Comparison of ENCODE assay signal across 8 cellular contexts in the genomic region with DNA sequence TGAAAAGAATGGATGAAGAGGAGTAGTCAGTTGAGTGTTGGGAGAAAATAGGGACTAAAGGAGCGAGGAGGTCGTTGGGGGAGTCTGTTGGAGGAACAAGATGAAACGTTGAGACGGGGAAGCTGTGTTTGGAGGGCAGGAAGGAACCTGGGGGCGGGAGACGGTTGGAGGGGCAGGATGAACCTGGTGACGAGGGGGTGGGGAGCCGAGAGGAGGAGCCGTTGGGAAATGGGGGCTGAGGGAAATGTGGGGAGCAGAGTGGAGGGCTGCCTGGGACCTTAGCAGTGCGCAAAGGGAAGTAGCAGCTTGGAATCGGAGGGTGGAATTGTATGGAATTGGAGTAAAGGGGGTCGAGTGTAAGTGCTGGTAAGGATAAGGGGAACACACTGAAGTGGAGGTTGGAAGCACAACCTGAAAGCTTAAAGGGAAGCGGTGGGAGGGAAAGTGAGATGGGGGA. TPM values are rescaled to one million over a fixed set of nuclear protein-coding genes. Genes with fewer than 3 reads are reported as not detected.
DNase-seq lines count a peak whose midpoint lies in the region; ATAC-seq and TF ChIP-seq lines count a peak whose summit lies in the region.

No MANE protein-coding gene starts in this region.

- H3K4me1 ChIP-seq in lung (ENCODE audit: control insufficient read depth in 2 of 2, insufficient read depth in 2 of 2, low read length in 2 of 2): peaks cover 0 to 4% of the 10 kb centered on the region in 2 donors

- TF ChIP-seq CTCF in VCaP (conservative IDR thresholded peaks at IDR 0.05): no peak
- no peak for TF ChIP-seq CTCF in lung (IDR thresholded peaks at IDR 0.05; ENCODE audit: control extremely low read depth, extremely low read depth)

- DNase-seq in COLO668 (lab: John Stamatoyannopoulos, UW; ENCODE audit: unreplicated experiment) (peak; percentile 35), HuH-7 (ENCODE audit: low spot score) (peak; percentile 5), ecto neural progenitor cell (ENCODE audit: low spot score) (peak; percentile 63), lung (ENCODE audit: low spot score) (peak; percentile 29)
- DNase-seq in stimulated activated naive CD8-positive, alpha-beta T cell treated with anti-CD3 and anti-CD28 coated beads, Interleukin-15, Interleukin-2, amounts not matched to agents 100 U/mL and 50 U/mL, for 24 hours: peak; percentile 54

- H3K27me3 ChIP-seq in lung (ENCODE audit: control insufficient read depth, insufficient read depth): no peaks in the 10 kb centered on the region

- peak overlapping the region; percentile 82 for H3K4me3 ChIP-seq in lung

- H3K27ac ChIP-seq in VCaP: peak overlapping the region; percentile 92
- H3K27ac ChIP-seq in lung (ENCODE audit: low read depth in 1 of 2, low read length in 1 of 2): peak overlapping the region; percentile 74 to 91

- WGBS in lung, 2 donors: 0% methylated on average over 13 of the region's 13 CpGs

- no peaks in the 10 kb centered on the region for H3K9me3 ChIP-seq in lung (ENCODE audit: control insufficient read depth in 2 of 2, insufficient read depth in 1 of 2, low read length in 1 of 2)

- no peaks in the 10 kb centered on the region for H3K36me3 ChIP-seq in lung (ENCODE audit: control insufficient read depth in 2 of 2, insufficient read depth in 2 of 2, low read length in 2 of 2)

- ATAC-seq in lung (ENCODE audit: insufficient read depth, low FRiP score) (no peak), GM21367 (IDR thresholded peaks at IDR 0.05; ENCODE audit: unreplicated experiment) (no peak), HG02938 (IDR thresholded peaks at IDR 0.05; ENCODE audit: unreplicated experiment) (no peak)
- ATAC-seq in stimulated activated naive CD8-positive, alpha-beta T cell treated with anti-CD3 and anti-CD28 coated beads, Interleukin-15, Interleukin-2, amounts not matched to agents 100 U/mL and 50 U/mL, for 24 hours: no peak

RNA-seq across cellular contexts. Expression of a gene that starts 0.6 kb away (rescaled TPM):
- total RNA-seq in lung: 10 to 100 TPM; 21.4 to 78.7 TPM
- polyA plus RNA-seq in lung: 10 to 100 TPM in 1 of 2 donors, 1 to 10 TPM in 1; 8.8 to 13.1 TPM

Comparison
In these comparisons a context has a peak if more than half of its experiments do, and no peak if none do; other contexts are left out.
1. DNase-seq: peak in every context shown above with its lines; median percentile 63 in ecto neural progenitor cell; 54 in stimulated activated naive CD8-positive, alpha-beta T cell treated with anti-CD3 and anti-CD28 coated beads, Interleukin-15, Interleukin-2, amounts not matched to agents 100 U/mL and 50 U/mL, for 24 hours; 35 in COLO668; 29 in lung; 5 in HuH-7.